In genomic region chr11:91081440-91082088, GRCh38 we compare ENCODE assay signal across 12 cellular contexts.
A peak's percentile ranks its signal among the peaks of the same experiment; 100 is the strongest.
DNase-seq lines count a peak whose midpoint lies in the region; ATAC-seq and TF ChIP-seq lines count a peak whose summit lies in the region.
"Had no signal": no experiment of that assay in that cellular context is flagged by ENCODE, and none has a peak within 500 bp of the region (broad histone marks: within the 10 kb centered on the region; RNA-seq: fewer than 3 reads in every experiment).

No MANE protein-coding gene starts in this region.

- BruUV-seq in mammary epithelial cell (replicated peaks; lab: Mats Ljungman, UMichigan): no TSS peak

- H3K4me1 ChIP-seq in mammary epithelial cell (ENCODE audit: insufficient read depth, low read length) (no peaks in the 10 kb centered on the region), MM.1S (ENCODE audit: low read length) (no peaks in the 10 kb centered on the region)
- H3K4me1 ChIP-seq: suprapubic skin had no signal

- intact Hi-C loops in mammary epithelial cell (cut with micrococcal nuclease): no loop called here

- H2AFZ ChIP-seq in mammary epithelial cell (ENCODE audit: low read depth, low read length): no peak overlapping the region
- no peak overlapping the region for H2AFZ ChIP-seq in MM.1S (ENCODE audit: low read length)

- H3K4me3 ChIP-seq in AG04449 (ENCODE audit: low read depth, low read length) (no peak overlapping the region), NB4 (ENCODE audit: low read depth, low read length) (no peak overlapping the region), mammary epithelial cell (replicated peaks in 1 of 3; ENCODE audit: insufficient read depth in 1 of 3, low read depth in 2 of 3, low read length in 3 of 3) (no peak overlapping the region), MM.1S (ENCODE audit: low read length) (no peak overlapping the region)
- H3K4me3 ChIP-seq: BLaER1, suprapubic skin had no signal

- no peak overlapping the region for H3K27ac ChIP-seq in mammary epithelial cell (ENCODE audit: insufficient read depth, low read depth, low read length)
- no peak overlapping the region for H3K27ac ChIP-seq in MM.1S (ENCODE audit: low read length)
- H3K27ac ChIP-seq: BLaER1, suprapubic skin had no signal

- in situ Hi-C loops in mammary epithelial cell (cut with MboI; ENCODE audit: low sequenced_read_pairs in 2 of 2): no loop called here

- H3K9me2 ChIP-seq in MM.1S (replicated peaks; ENCODE audit: insufficient read depth, low read length): no peaks in the 10 kb centered on the region

- peak; percentile 10 for DNase-seq in AG04449 (ENCODE audit: low read depth, low spot score)
- peak; percentile 68 for DNase-seq in NB4 (ENCODE audit: low read depth)
- peak; percentile 73 for DNase-seq in mammary epithelial cell
- peak; percentile 66 for DNase-seq in islet precursor cell
- no peak for DNase-seq in MM.1S
- DNase-seq in GM20000 (ENCODE audit: low spot score): no peak
- no peak for DNase-seq in NCI-H2107 (lab: John Stamatoyannopoulos, UW)
- DNase-seq: activated CD4-positive, alpha-beta T cell treated with anti-CD3 and anti-CD28 coated beads, Interleukin-2, amount 50 U/mL, for 48 hours; foreskin melanocyte had no signal

- no peak overlapping the region for H3K4me2 ChIP-seq in mammary epithelial cell (ENCODE audit: insufficient read depth, low read depth, low read length)
- no peak overlapping the region for H3K4me2 ChIP-seq in MM.1S (ENCODE audit: low read depth, low read length)
- H3K4me2 ChIP-seq: BLaER1 had no signal

- no peaks in the 10 kb centered on the region for H3F3A ChIP-seq in MM.1S (ENCODE audit: insufficient read depth, low read length)

- H3K9me3 ChIP-seq in mammary epithelial cell (replicated peaks; ENCODE audit: insufficient read depth, low read length): no peaks in the 10 kb centered on the region
- H3K9me3 ChIP-seq in MM.1S (replicated peaks; ENCODE audit: insufficient read depth, low read length): no peaks in the 10 kb centered on the region
- H3K9me3 ChIP-seq: suprapubic skin had no signal

- H4K20me1 ChIP-seq in mammary epithelial cell (ENCODE audit: insufficient read depth, low read length) (no peaks in the 10 kb centered on the region), MM.1S (ENCODE audit: insufficient read depth, low read length) (no peaks in the 10 kb centered on the region)
- H4K20me1 ChIP-seq: BLaER1 had no signal

- 53% methylated on average over 4 of the region's 4 CpGs for WGBS in mammary epithelial cell (ENCODE audit: low coverage, missing lambda C conversion rate)

- no peak for TF ChIP-seq POLR2A in NB4 (IDR thresholded peaks at IDR 0.05; ENCODE audit: extremely low read depth, insufficient read length)

- H3K9ac ChIP-seq in mammary epithelial cell (ENCODE audit: insufficient read depth, low read length): no peak overlapping the region
- no peak overlapping the region for H3K9ac ChIP-seq in MM.1S (ENCODE audit: low read length)
- H3K9ac ChIP-seq: BLaER1 had no signal

- TF ChIP-seq CTCF in AG04449 (IDR thresholded peaks at IDR 0.05; ENCODE audit: insufficient read depth, low read length, missing control alignments): no peak
- no peak for TF ChIP-seq CTCF in NB4 (IDR thresholded peaks at IDR 0.05; ENCODE audit: low read depth, low read length)
- TF ChIP-seq CTCF in mammary epithelial cell (conservative IDR thresholded peaks at IDR 0.05 in 1 of 2, IDR thresholded peaks at IDR 0.05 in 1 of 2; ENCODE audit: extremely low read depth in 1 of 2, insufficient read depth in 1 of 2, low read depth in 1 of 2, low read length in 2 of 2): no peak
- no peak for TF ChIP-seq CTCF in MM.1S (IDR thresholded peaks at IDR 0.05; ENCODE audit: low read length)
- TF ChIP-seq CTCF in GM20000 (IDR thresholded peaks at IDR 0.05; ENCODE audit: extremely low read depth, missing control alignments): no peak

- H3K79me2 ChIP-seq in mammary epithelial cell (ENCODE audit: insufficient read depth, low read length) (no peaks in the 10 kb centered on the region), MM.1S (ENCODE audit: low read length) (no peaks in the 10 kb centered on the region)

- dilution Hi-C loops in mammary epithelial cell (cut with HindIII; ENCODE audit: low sequenced_read_pairs): no loop called here

- POLR2A ChIA-PET in AG04449 (lab: Yijun Ruan, JAX): no interaction called here

- no peak for ATAC-seq in HG02571 (IDR thresholded peaks at IDR 0.05; ENCODE audit: unreplicated experiment)

- H3K36me3 ChIP-seq in mammary epithelial cell (ENCODE audit: insufficient read depth, low read length) (no peaks in the 10 kb centered on the region), MM.1S (replicated peaks; ENCODE audit: insufficient read depth, low read length) (no peaks in the 10 kb centered on the region)
- H3K36me3 ChIP-seq: BLaER1, suprapubic skin had no signal

- CTCF ChIA-PET in AG04449 (lab: Yijun Ruan, JAX) (no interaction called here), mammary epithelial cell (lab: Charles Lee; ENCODE audit: low non-redundant PET) (no interaction called here)

- H3K27me3 ChIP-seq in mammary epithelial cell (ENCODE audit: insufficient read depth, low read length): no peaks in the 10 kb centered on the region
- H3K27me3 ChIP-seq in MM.1S (replicated peaks; ENCODE audit: insufficient read depth, low read length): no peaks in the 10 kb centered on the region
- H3K27me3 ChIP-seq: BLaER1, suprapubic skin had no signal

Comparison
In these comparisons a context has a peak if more than half of its experiments do, and no peak if none do; other contexts are left out.
1. DNase-seq: peak in AG04449 (single experiment), NB4 (single experiment), mammary epithelial cell (single experiment) and islet precursor cell (single experiment); none in MM.1S (single experiment), GM20000 (single experiment) and NCI-H2107 (single experiment).